Comparison of ENCODE assay signal across 17 cellular contexts in the genomic region with DNA sequence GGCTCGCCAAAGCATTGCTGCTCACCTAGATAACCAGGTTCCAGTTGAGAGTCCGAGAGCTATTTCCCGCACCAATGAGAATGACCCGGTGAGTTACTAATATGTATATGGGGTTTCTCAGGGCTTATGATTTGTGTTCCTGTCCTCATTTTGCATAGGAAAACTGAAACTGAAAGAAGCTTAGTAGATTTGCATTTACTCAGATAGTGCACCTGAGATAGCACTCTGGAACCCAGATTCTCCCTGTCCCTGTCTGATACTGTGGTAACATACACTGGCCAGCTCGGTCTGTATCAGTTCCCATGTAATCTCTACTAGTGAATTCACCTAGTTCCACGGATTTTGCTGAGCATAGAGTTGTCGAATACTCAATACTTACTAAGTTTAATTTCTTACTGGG. TPM values are rescaled to one million over a fixed set of nuclear protein-coding genes. Genes with fewer than 3 reads are reported as not detected.
DNase-seq lines count a peak whose midpoint lies in the region; ATAC-seq, FAIRE-seq and TF ChIP-seq lines count a peak whose summit lies in the region.
"Had no signal": no experiment of that assay in that cellular context is flagged by ENCODE, and none has a peak within 500 bp of the region (broad histone marks: within the 10 kb centered on the region; RNA-seq: fewer than 3 reads in every experiment).

No MANE protein-coding gene starts in this region.

- no peaks in the 10 kb centered on the region for H3K9me3 ChIP-seq in HAP-1
- H3K9me3 ChIP-seq: stomach had no signal

- FAIRE-seq in GM19239 (lab: Jason Lieb, UNC), result no peak

- no peak overlapping the region for H3K4me3 Mint-ChIP-seq in T-helper 2 cell treated with Interferon-gamma antibody and Interleukin-4, amounts not matched to agents 5 μg/mL and 100 μg/mL, for 36 hours
- H3K4me3 Mint-ChIP-seq in osteocyte (ENCODE audit: unreplicated experiment), result no peak overlapping the region
- H3K4me3 Mint-ChIP-seq: nephron progenitor cell had no signal

- H3K27me3 Mint-ChIP-seq in T-helper 2 cell treated with Interferon-gamma antibody and Interleukin-4, amounts not matched to agents 5 μg/mL and 100 μg/mL, for 36 hours (ENCODE audit: low read depth), result no peaks in the 10 kb centered on the region
- no peaks in the 10 kb centered on the region for H3K27me3 Mint-ChIP-seq in osteocyte (ENCODE audit: unreplicated experiment)

- H3K4me3 ChIP-seq in GM12865 (ENCODE audit: low read depth, low read length) (no peak overlapping the region; the same call in 1 of the 2 replicates), HAP-1 (no peak overlapping the region)
- H3K4me3 ChIP-seq: dorsolateral prefrontal cortex, stomach had no signal

- ATAC-seq in HG02973 (IDR thresholded peaks at IDR 0.05; ENCODE audit: unreplicated experiment) (peak; percentile 71), HG03139 (IDR thresholded peaks at IDR 0.05; ENCODE audit: unreplicated experiment) (no peak), GM21515 (IDR thresholded peaks at IDR 0.05; ENCODE audit: unreplicated experiment) (no peak)
- ATAC-seq: right cardiac atrium had no signal

- peaks cover 36% of the 10 kb centered on the region for H3K36me3 Mint-ChIP-seq in T-helper 2 cell treated with Interferon-gamma antibody and Interleukin-4, amounts not matched to agents 5 μg/mL and 100 μg/mL, for 36 hours (ENCODE audit: low read depth)
- peaks cover 27% of the 10 kb centered on the region for H3K36me3 Mint-ChIP-seq in osteocyte (ENCODE audit: unreplicated experiment)

- no peaks in the 10 kb centered on the region for H3K9me3 Mint-ChIP-seq in T-helper 2 cell treated with Interferon-gamma antibody and Interleukin-4, amounts not matched to agents 5 μg/mL and 100 μg/mL, for 36 hours
- H3K9me3 Mint-ChIP-seq in osteocyte (ENCODE audit: unreplicated experiment), result no peaks in the 10 kb centered on the region
- H3K9me3 Mint-ChIP-seq: nephron progenitor cell had no signal

- H3K4me1 Mint-ChIP-seq in T-helper 2 cell treated with Interferon-gamma antibody and Interleukin-4, amounts not matched to agents 5 μg/mL and 100 μg/mL, for 36 hours (ENCODE audit: low read depth), result peaks cover 18% of the 10 kb centered on the region
- H3K4me1 Mint-ChIP-seq in osteocyte (ENCODE audit: unreplicated experiment), result no peaks in the 10 kb centered on the region
- H3K4me1 Mint-ChIP-seq: nephron progenitor cell had no signal

- peaks cover 32% of the 10 kb centered on the region for H3K36me3 ChIP-seq in HAP-1 (replicated peaks)

- no peaks in the 10 kb centered on the region for H3K4me1 ChIP-seq in HAP-1

- in situ Hi-C loops in HAP-1 (cut with MboI; ENCODE audit: low sequenced_read_pairs), result no loop called here

- DNase-seq in GM12865 (ENCODE audit: low read depth) (peak; percentile 71), GM19239 (ENCODE audit: insufficient read length, low spot score) (peak; percentile 47), HAP-1 (ENCODE audit: low spot score in 2 of 2) (no peak), osteocyte (ENCODE audit: extremely low spot score, unreplicated experiment) (no peak)
- DNase-seq in T-helper 2 cell treated with Interferon-gamma antibody and Interleukin-4, amounts not matched to agents 5 μg/mL and 100 μg/mL, for 36 hours (ENCODE audit: low spot score), result no peak
- DNase-seq: activated CD4-positive, alpha-beta T cell treated with anti-CD3 and anti-CD28 coated beads, Interleukin-2, amount 50 U/mL, for 1 hour; activated effector memory CD4-positive, alpha-beta T cell treated with anti-CD3 and anti-CD28 coated beads, Interleukin-2, amount 50 U/mL, for 16 hours; DMS53; dorsolateral prefrontal cortex; nephron progenitor cell; right cardiac atrium; stimulated activated CD4-positive, alpha-beta T cell treated with anti-CD3 and anti-CD28 coated beads, Interleukin-4, amount 100 ng/mL, for 4 hours; stomach; SW 1271 had no signal

- no peaks in the 10 kb centered on the region for H3K27me3 ChIP-seq in HAP-1 (ENCODE audit: low read depth)
- H3K27me3 ChIP-seq: dorsolateral prefrontal cortex, stomach had no signal

- TF ChIP-seq CTCF in GM12865 (IDR thresholded peaks at IDR 0.05; ENCODE audit: insufficient read depth, low read depth, low read length, missing control alignments) (no peak), osteocyte (IDR thresholded peaks at IDR 0.05) (no peak)

- H3K27ac Mint-ChIP-seq in T-helper 2 cell treated with Interferon-gamma antibody and Interleukin-4, amounts not matched to agents 5 μg/mL and 100 μg/mL, for 36 hours, result peak overlapping the region; percentile 41
- H3K27ac Mint-ChIP-seq in osteocyte (ENCODE audit: unreplicated experiment), result no peak overlapping the region
- H3K27ac Mint-ChIP-seq: nephron progenitor cell had no signal

RNA-seq across cellular contexts. Expression of gene DAP3, which starts 28.1 kb away (rescaled TPM):
- total RNA-seq in osteocyte, result 78.0 and 85.2 TPM in 2 replicates

RNA-seq across cellular contexts. Expression of gene YY1AP1, which starts 28.5 kb away (rescaled TPM):
- total RNA-seq in osteocyte, result 50.1 and 53.3 TPM in 2 replicates

Comparison
In these comparisons a context has a peak if more than half of its experiments do, and no peak if none do; other contexts are left out.
1. DNase-seq: peak in GM12865 (single experiment) and GM19239 (single experiment); none in T-helper 2 cell treated with Interferon-gamma antibody and Interleukin-4, amounts not matched to agents 5 μg/mL and 100 μg/mL, for 36 hours (single experiment), HAP-1 (0 of 2) and osteocyte (single experiment).